Comparison of ENCODE assay signal across 18 cellular contexts in the genomic region with DNA sequence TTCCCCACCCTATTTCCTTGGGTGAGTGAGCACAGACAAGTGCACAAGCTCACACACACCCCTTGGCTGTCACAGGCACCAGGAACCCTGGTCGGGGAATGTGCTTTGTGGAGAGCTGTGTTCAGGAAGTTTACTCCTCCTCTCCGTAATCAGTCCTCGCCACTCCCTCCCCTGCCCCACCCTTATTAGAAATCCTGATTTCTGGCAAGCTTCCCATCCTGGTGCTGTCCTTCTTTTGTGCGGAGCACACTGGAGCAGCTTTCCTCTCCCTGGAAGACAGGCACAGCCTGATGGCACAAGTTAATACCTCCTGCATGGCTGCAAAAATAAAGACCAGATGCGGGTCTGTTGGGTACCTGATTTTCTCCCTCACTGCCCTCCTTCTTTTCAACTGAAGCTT. TPM values are rescaled to one million over a fixed set of nuclear protein-coding genes. Genes with fewer than 3 reads are reported as not detected.
DNase-seq lines count a peak whose midpoint lies in the region; ATAC-seq, FAIRE-seq and TF ChIP-seq lines count a peak whose summit lies in the region.
"Had no signal": no experiment of that assay in that cellular context is flagged by ENCODE, and none has a peak within 500 bp of the region (broad histone marks: within the 10 kb centered on the region; RNA-seq: fewer than 3 reads in every experiment).

No MANE protein-coding gene starts in this region.

- no peaks in the 10 kb centered on the region for H4K20me1 ChIP-seq in mammary epithelial cell (ENCODE audit: insufficient read depth, low read length)

- H3K36me3 Mint-ChIP-seq in MCF 10A (ENCODE audit: insufficient read depth, unreplicated experiment) = peaks cover 46% of the 10 kb centered on the region
- H3K36me3 Mint-ChIP-seq in glutamatergic neuron (ENCODE audit: unreplicated experiment) = peaks cover 21% of the 10 kb centered on the region
- peaks cover 54% of the 10 kb centered on the region for H3K36me3 Mint-ChIP-seq in activated CD4-positive, alpha-beta T cell treated with anti-CD3 and anti-CD28 coated beads, Interleukin-2, amount 10 ng/mL, durations not matched to agents 24 days and 14 days (ENCODE audit: low read depth)

- no peak for ATAC-seq in HG02642 (IDR thresholded peaks at IDR 0.05; ENCODE audit: poor library complexity, unreplicated experiment)
- ATAC-seq: Panc1 had no signal

- H3K27ac ChIP-seq in mammary epithelial cell (ENCODE audit: insufficient read depth, low read depth, low read length) = no peak overlapping the region
- peak overlapping the region; percentile 2; the same call in 1 of the 2 replicates for H3K27ac ChIP-seq in RWPE1
- H3K27ac ChIP-seq in small intestine (ENCODE audit: low read depth in 1 of 2, low read length in 1 of 2) = peak overlapping the region in 1 of 2 donors; percentile 61
- H3K27ac ChIP-seq: skin epidermis had no signal

- DNase-seq in MCF 10A (ENCODE audit: unreplicated experiment) (peak; percentile 38), mammary epithelial cell (no peak), RWPE1 (ENCODE audit: low spot score) (no peak), glutamatergic neuron (no peak), small intestine (peak; percentile 94), mesenteric fat pad (ENCODE audit: low spot score) (no peak)
- no peak for DNase-seq in activated CD4-positive, alpha-beta T cell treated with anti-CD3 and anti-CD28 coated beads, Interleukin-2, amount 10 ng/mL, durations not matched to agents 24 days and 14 days
- DNase-seq: DMS79 treated with DMSO at 0.1 percent for 48 hours; effector memory CD4-positive, alpha-beta T cell; hippocampal formation had no signal

- H3K36me3 ChIP-seq in mammary epithelial cell (ENCODE audit: insufficient read depth, low read length) (peaks cover 4% of the 10 kb centered on the region), small intestine (ENCODE audit: control insufficient read depth in 2 of 2, insufficient read depth in 2 of 2, low read length in 2 of 2) (peaks cover 0 to 3% of the 10 kb centered on the region in 2 donors)

- TF ChIP-seq CTCF in MCF 10A (IDR thresholded peaks at IDR 0.05; ENCODE audit: unreplicated experiment) (no peak), mammary epithelial cell (conservative IDR thresholded peaks at IDR 0.05 in 1 of 2, IDR thresholded peaks at IDR 0.05 in 1 of 2; ENCODE audit: extremely low read depth in 1 of 2, insufficient read depth in 1 of 2, low read depth in 1 of 2, low read length in 2 of 2) (no peak), RWPE1 (conservative IDR thresholded peaks at IDR 0.05; ENCODE audit: low read depth) (no peak), glutamatergic neuron (IDR thresholded peaks at IDR 0.05; ENCODE audit: partially characterized antibody, unreplicated experiment) (no peak)

- no peaks in the 10 kb centered on the region for H3K27me3 ChIP-seq in mammary epithelial cell (ENCODE audit: insufficient read depth, low read length)
- H3K27me3 ChIP-seq in small intestine (ENCODE audit: control insufficient read depth in 2 of 2, insufficient read depth in 2 of 2, low read length in 2 of 2) = no peaks in the 10 kb centered on the region

- POLR2A ChIA-PET in MCF 10A (lab: Yijun Ruan, JAX) (no interaction called here), RWPE1 (lab: Yijun Ruan, JAX; ENCODE audit: low non-redundant PET) (no interaction called here)

- H3K4me1 Mint-ChIP-seq in MCF 10A (ENCODE audit: insufficient read depth, unreplicated experiment) (peaks cover 6% of the 10 kb centered on the region), glutamatergic neuron (ENCODE audit: low read depth, unreplicated experiment) (peaks cover 47% of the 10 kb centered on the region)
- peaks cover 2% of the 10 kb centered on the region for H3K4me1 Mint-ChIP-seq in activated CD4-positive, alpha-beta T cell treated with anti-CD3 and anti-CD28 coated beads, Interleukin-2, amount 10 ng/mL, durations not matched to agents 24 days and 14 days

- H3K27me3 Mint-ChIP-seq in MCF 10A (ENCODE audit: insufficient read depth, unreplicated experiment) = no peaks in the 10 kb centered on the region
- H3K27me3 Mint-ChIP-seq in glutamatergic neuron (ENCODE audit: unreplicated experiment) = peaks cover 18% of the 10 kb centered on the region
- H3K27me3 Mint-ChIP-seq in activated CD4-positive, alpha-beta T cell treated with anti-CD3 and anti-CD28 coated beads, Interleukin-2, amount 10 ng/mL, durations not matched to agents 24 days and 14 days = no peaks in the 10 kb centered on the region
- H3K27me3 Mint-ChIP-seq: type B pancreatic cell had no signal

- H3K4me3 Mint-ChIP-seq in MCF 10A (ENCODE audit: unreplicated experiment) (no peak overlapping the region), glutamatergic neuron (ENCODE audit: unreplicated experiment) (peak overlapping the region; percentile 45)
- no peak overlapping the region for H3K4me3 Mint-ChIP-seq in activated CD4-positive, alpha-beta T cell treated with anti-CD3 and anti-CD28 coated beads, Interleukin-2, amount 10 ng/mL, durations not matched to agents 24 days and 14 days
- H3K4me3 Mint-ChIP-seq: type B pancreatic cell had no signal

- in situ Hi-C loops in mammary epithelial cell (cut with MboI; ENCODE audit: low sequenced_read_pairs in 2 of 2) = no loop called here

- H3K9me3 Mint-ChIP-seq in MCF 10A (ENCODE audit: unreplicated experiment) (peaks cover 22% of the 10 kb centered on the region), glutamatergic neuron (ENCODE audit: unreplicated experiment) (peaks cover 21% of the 10 kb centered on the region)
- H3K9me3 Mint-ChIP-seq in activated CD4-positive, alpha-beta T cell treated with anti-CD3 and anti-CD28 coated beads, Interleukin-2, amount 10 ng/mL, durations not matched to agents 24 days and 14 days = peaks cover 16% of the 10 kb centered on the region

- no peak overlapping the region for H3K4me2 ChIP-seq in mammary epithelial cell (ENCODE audit: insufficient read depth, low read depth, low read length)

- no peak overlapping the region for H2AFZ ChIP-seq in mammary epithelial cell (ENCODE audit: low read depth, low read length)

- dilution Hi-C loops in mammary epithelial cell (cut with HindIII; ENCODE audit: low sequenced_read_pairs) = no loop called here

- peaks cover 3% of the 10 kb centered on the region for H3K9me3 ChIP-seq in mammary epithelial cell (replicated peaks; ENCODE audit: insufficient read depth, low read length)
- no peaks in the 10 kb centered on the region for H3K9me3 ChIP-seq in small intestine (ENCODE audit: control insufficient read depth, low read depth)

- peak overlapping the region; percentile 46 for H3K27ac Mint-ChIP-seq in MCF 10A (ENCODE audit: low read depth, unreplicated experiment)
- peak overlapping the region; percentile 97 for H3K27ac Mint-ChIP-seq in glutamatergic neuron (ENCODE audit: unreplicated experiment)
- no peak overlapping the region for H3K27ac Mint-ChIP-seq in activated CD4-positive, alpha-beta T cell treated with anti-CD3 and anti-CD28 coated beads, Interleukin-2, amount 10 ng/mL, durations not matched to agents 24 days and 14 days
- H3K27ac Mint-ChIP-seq: type B pancreatic cell had no signal

- no peaks in the 10 kb centered on the region for H3K4me1 ChIP-seq in mammary epithelial cell (ENCODE audit: insufficient read depth, low read length)
- peaks cover 0 to 2% of the 10 kb centered on the region in 2 donors for H3K4me1 ChIP-seq in small intestine (ENCODE audit: control insufficient read depth in 2 of 2, insufficient read depth in 1 of 2, low read depth in 1 of 2, low read length in 1 of 2)

- FAIRE-seq in small intestine (lab: Jason Lieb, UNC) = no peak
- FAIRE-seq: GM12892 had no signal

- H3K4me3 ChIP-seq in mammary epithelial cell (replicated peaks in 1 of 3; ENCODE audit: insufficient read depth in 1 of 3, low read depth in 2 of 3, low read length in 3 of 3) = no peak overlapping the region
- no peak overlapping the region for H3K4me3 ChIP-seq in small intestine (ENCODE audit: low read depth in 1 of 2, low read length in 2 of 2)
- H3K4me3 ChIP-seq: skin epidermis had no signal

- CTCF ChIA-PET in MCF 10A (lab: Yijun Ruan, JAX) (interaction anchor here (0.6 kb wide), 1 partner anchor 233 kb away, joined by 3 read pairs; no protein-coding TSS in a partner anchor), mammary epithelial cell (lab: Charles Lee; ENCODE audit: low non-redundant PET) (no interaction called here), RWPE1 (lab: Yijun Ruan, JAX) (interaction anchor here (0.6 kb wide), 1 partner anchor 252 kb away, joined by 5 read pairs; no protein-coding TSS in a partner anchor)

- BruUV-seq in MCF 10A (replicated peaks; lab: Mats Ljungman, UMichigan) = no TSS peak
- no TSS peak for BruUV-seq in mammary epithelial cell (replicated peaks; lab: Mats Ljungman, UMichigan)

- peaks cover 13% of the 10 kb centered on the region for H3K79me2 ChIP-seq in mammary epithelial cell (ENCODE audit: insufficient read depth, low read length)

- intact Hi-C loops in MCF 10A (cut with micrococcal nuclease) (no loop called here), mammary epithelial cell (cut with micrococcal nuclease) (no loop called here)
- intact Hi-C loops in activated CD4-positive, alpha-beta T cell treated with anti-CD3 and anti-CD28 coated beads, Interleukin-2, amount 10 ng/mL, durations not matched to agents 24 days and 14 days (cut with micrococcal nuclease) = no loop called here

- H3K9ac ChIP-seq in mammary epithelial cell (ENCODE audit: insufficient read depth, low read length) = no peak overlapping the region

- WGBS in mammary epithelial cell (ENCODE audit: low coverage, missing lambda C conversion rate) = 92% methylated on average over 2 of the region's 5 CpGs
- 24 to 65% (median 41%) methylated on average over 5 of the region's 5 CpGs for WGBS in small intestine, 3 donors

RNA-seq across cellular contexts. Expression of a gene that starts 55.2 kb away (rescaled TPM):
- total RNA-seq in MCF 10A (2022) (not detected in 2 replicates), mammary epithelial cell (under 1 TPM; under 0.01 to 0.07 TPM), glutamatergic neuron (ENCODE audit: unreplicated experiment) (60.0 TPM), mesenteric fat pad (6.5 TPM)
- polyA plus RNA-seq in mammary epithelial cell (0.16 TPM), small intestine (under 1 TPM; 0.27 to 0.91 (median 0.67) TPM)
- polyA minus RNA-seq in mammary epithelial cell = not detected
- total RNA-seq in activated CD4-positive, alpha-beta T cell treated with anti-CD3 and anti-CD28 coated beads, Interleukin-2, amount 10 ng/mL, durations not matched to agents 24 days and 14 days = 2.2 and 5.7 TPM in 2 replicates
- total RNA-seq: H4; HT1080; T-helper 2 cell treated with Interferon-gamma antibody and Interleukin-4, amounts not matched to agents 100 ng/mL and 5 ng/mL, for 36 hours had no signal

Comparison
In these comparisons a context has a peak if more than half of its experiments do, and no peak if none do; other contexts are left out.
1. DNase-seq: peak in MCF 10A (single experiment) and small intestine (single experiment); none in mammary epithelial cell (single experiment), RWPE1 (single experiment), glutamatergic neuron (single experiment), mesenteric fat pad (single experiment) and activated CD4-positive, alpha-beta T cell treated with anti-CD3 and anti-CD28 coated beads, Interleukin-2, amount 10 ng/mL, durations not matched to agents 24 days and 14 days (single experiment).